In the genomic region with DNA sequence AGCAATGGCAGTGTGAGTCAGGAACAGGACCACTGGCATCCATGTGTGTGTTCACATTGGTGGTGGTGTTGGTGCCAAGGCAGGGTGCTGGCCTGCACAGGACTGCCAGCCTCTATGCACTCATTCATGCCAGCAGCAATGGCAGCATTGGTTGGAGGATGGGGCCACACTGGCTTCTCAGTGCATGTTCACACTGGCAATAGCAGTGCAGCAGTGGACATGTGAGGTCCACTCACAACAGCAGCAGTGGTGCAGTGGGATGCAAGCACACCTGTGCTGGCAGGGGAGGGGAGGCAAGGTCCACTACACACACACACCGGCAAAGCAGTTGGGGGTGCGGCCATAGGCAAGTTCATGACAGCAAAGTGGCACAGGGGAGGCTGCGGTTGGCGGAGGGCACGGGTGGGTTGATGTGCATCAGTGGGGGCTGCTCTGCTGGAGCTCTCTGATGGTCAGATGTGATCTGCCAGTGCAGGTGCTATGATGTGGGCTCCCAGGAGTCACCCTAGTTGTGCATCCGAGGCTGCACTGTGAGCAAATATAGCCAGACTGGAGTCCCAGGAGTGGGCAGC, we compare ENCODE assay signal across 32 cellular contexts.
"Had no signal": no experiment of that assay in that cellular context is flagged by ENCODE, and none has a peak within 500 bp of the region (broad histone marks: within the 10 kb centered on the region; RNA-seq: fewer than 3 reads in every experiment).

No MANE protein-coding gene starts in this region.

- FAIRE-seq: astrocyte, frontal cortex had no signal

- H3K27ac Mint-ChIP-seq: activated B cell treated with CpG ODN at 0.5 μM for 24 hours; activated CD8-positive, alpha-beta T cell treated with anti-CD3 and anti-CD28 coated beads for 36 hours; activated naive CD8-positive, alpha-beta T cell; activated T-helper 17 cell treated with anti-CD3 and anti-CD28 coated beads, Interleukin-2, amount 50 U/mL, for 72 hours; dendritic cell treated with granulocyte-macrophage colony-stimulating factor and Interleukin-4, amounts not matched to agents 40 ng/mL and 50 ng/mL, for 4 days; endodermal cell; T-helper 17 cell; T-helper 2 cell treated with Interferon-gamma antibody and Interleukin-4, amounts not matched to agents 5 μg/mL and 100 μg/mL, for 36 hours had no signal

- H3K27ac ChIP-seq: brain microvascular endothelial cell, coronary artery, dorsolateral prefrontal cortex, WERI-Rb-1 had no signal

- H3K4me1 Mint-ChIP-seq: activated B cell treated with CpG ODN at 0.5 μM for 24 hours; activated T-helper 17 cell treated with anti-CD3 and anti-CD28 coated beads, Interleukin-2, amount 50 U/mL, for 72 hours; central memory CD8-positive, alpha-beta T cell; endodermal cell had no signal

- ATAC-seq: activated CD4-positive, CD25-positive, alpha-beta regulatory T cell treated with anti-CD3 and anti-CD28 coated beads, Interleukin-2, amount 50 U/mL, for 24 hours; activated CD8-positive, alpha-beta T cell treated with anti-CD3 and anti-CD28 coated beads for 36 hours; activated T-cell treated with anti-CD3 and anti-CD28 coated beads, Interleukin-2, amount 50 U/mL, for 4 hours; activated T-helper 17 cell treated with anti-CD3 and anti-CD28 coated beads, Interleukin-2, amount 50 U/mL, for 72 hours; esophagus mucosa; T-helper 17 cell had no signal

- H3K4me3 ChIP-seq: coronary artery, dorsolateral prefrontal cortex had no signal

- DNase-seq: activated B cell treated with CpG ODN at 0.5 μM for 24 hours; activated CD4-positive, alpha-beta T cell treated with anti-CD3 and anti-CD28 coated beads for 48 hours; activated CD4-positive, alpha-beta T cell treated with anti-CD3 and anti-CD28 coated beads, Interleukin-2, amount 50 U/mL, for 1 hour; activated CD4-positive, alpha-beta T cell treated with anti-CD3 and anti-CD28 coated beads, Interleukin-2, amount 50 U/mL, for 48 hours; activated CD8-positive, alpha-beta memory T cell treated with anti-CD3 and anti-CD28 coated beads for 24 hours; activated CD8-positive, alpha-beta T cell treated with anti-CD3 and anti-CD28 coated beads for 36 hours; activated effector memory CD4-positive, alpha-beta T cell treated with Interleukin-2 at 50 U/mL for 16 hours; activated gamma-delta T cell treated with Interleukin-2 at 50 U/mL for 16 hours; activated naive CD4-positive, alpha-beta T cell treated with anti-CD3 and anti-CD28 coated beads, Interleukin-2, amount 50 U/mL, for 16 hours; activated naive CD4-positive, alpha-beta T cell treated with Interleukin-2 at 50 U/mL for 16 hours; activated T-cell treated with anti-CD3 and anti-CD28 coated beads, Interleukin-2, amount 50 U/mL, for 4 hours; amniotic stem cell; anterior cingulate cortex; brain microvascular endothelial cell; dorsolateral prefrontal cortex; effector memory CD4-positive, alpha-beta T cell; endodermal cell; foreskin fibroblast; T-helper 1 cell; T-helper 17 cell; T1000; WERI-Rb-1 had no signal

- H3K4me3 Mint-ChIP-seq: activated B cell treated with CpG ODN at 0.5 μM for 24 hours; activated CD8-positive, alpha-beta T cell treated with anti-CD3 and anti-CD28 coated beads for 36 hours; activated naive CD8-positive, alpha-beta T cell; activated T-cell treated with anti-CD3 and anti-CD28 coated beads, Interleukin-2, amount 50 U/mL, for 4 hours; activated T-helper 17 cell treated with anti-CD3 and anti-CD28 coated beads, Interleukin-2, amount 50 U/mL, for 72 hours; central memory CD8-positive, alpha-beta T cell; dendritic cell treated with granulocyte-macrophage colony-stimulating factor and Interleukin-4, amounts not matched to agents 40 ng/mL and 50 ng/mL, for 4 days; endodermal cell; T-helper 17 cell; T-helper 2 cell treated with Interferon-gamma antibody and Interleukin-4, amounts not matched to agents 5 μg/mL and 100 μg/mL, for 36 hours had no signal

- H3K9me3 Mint-ChIP-seq: activated B cell treated with CpG ODN at 0.5 μM for 24 hours; activated CD8-positive, alpha-beta T cell treated with anti-CD3 and anti-CD28 coated beads for 36 hours; activated T-cell treated with anti-CD3 and anti-CD28 coated beads, Interleukin-2, amount 50 U/mL, for 4 hours; activated T-helper 17 cell treated with anti-CD3 and anti-CD28 coated beads, Interleukin-2, amount 50 U/mL, for 72 hours; central memory CD8-positive, alpha-beta T cell; dendritic cell treated with granulocyte-macrophage colony-stimulating factor and Interleukin-4, amounts not matched to agents 40 ng/mL and 50 ng/mL, for 4 days; endodermal cell; T-helper 2 cell treated with Interferon-gamma antibody and Interleukin-4, amounts not matched to agents 5 μg/mL and 100 μg/mL, for 36 hours had no signal

- H3K36me3 ChIP-seq: brain microvascular endothelial cell, WERI-Rb-1 had no signal

- H3K36me3 Mint-ChIP-seq: activated naive CD8-positive, alpha-beta T cell had no signal
